Comparison of ENCODE assay signal across 11 cellular contexts in genomic region chr16:56938664-56939513, GRCh38. TPM values are rescaled to one million over a fixed set of nuclear protein-coding genes. Genes with fewer than 3 reads are reported as not detected.
DNase-seq lines count a peak whose midpoint lies in the region; ATAC-seq and TF ChIP-seq lines count a peak whose summit lies in the region.
"Had no signal": no experiment of that assay in that cellular context is flagged by ENCODE, and none has a peak within 500 bp of the region (broad histone marks: within the 10 kb centered on the region; RNA-seq: fewer than 3 reads in every experiment).

No MANE protein-coding gene starts in this region.

- intact Hi-C loops in spleen (cut with DNase I; ENCODE audit: low total_unique reads) = no loop called here

- TF ChIP-seq POLR2A in spleen (IDR thresholded peaks at IDR 0.05) (no peak), gastroesophageal sphincter (IDR thresholded peaks at IDR 0.05) (no peak)

- peaks cover 89% of the 10 kb centered on the region for H3K36me3 Mint-ChIP-seq in activated naive CD8-positive, alpha-beta T cell treated with anti-CD3 and anti-CD28 coated beads for 36 hours

- peak overlapping the region; percentile 85 for H3K27ac ChIP-seq in KOPT-K1 (ENCODE audit: low read depth, low read length, poor library complexity, severe bottlenecking)
- H3K27ac ChIP-seq in spleen = peak overlapping the region in 5 of 8 donors; percentile 31 to 81 (median 57)
- H3K27ac ChIP-seq in gastroesophageal sphincter = no peak overlapping the region
- H3K27ac ChIP-seq: HL-60 had no signal

- 69 to 78% (median 73%) methylated on average over 8 of the region's 8 CpGs for WGBS in spleen, 5 donors
- WGBS in gastroesophageal sphincter (ENCODE audit: low coverage in 1 of 2), 2 donors = 78 to 82% methylated on average over 7 to 8 of the region's 8 CpGs

- no peaks in the 10 kb centered on the region for H3K9me3 ChIP-seq in KOPT-K1 (ENCODE audit: insufficient read depth, low read length, poor library complexity, severe bottlenecking)
- no peaks in the 10 kb centered on the region for H3K9me3 ChIP-seq in spleen
- H3K9me3 ChIP-seq in gastroesophageal sphincter = no peaks in the 10 kb centered on the region

- no peaks in the 10 kb centered on the region for H3K27me3 Mint-ChIP-seq in activated naive CD8-positive, alpha-beta T cell treated with anti-CD3 and anti-CD28 coated beads for 36 hours

- H3K27me3 ChIP-seq in spleen (replicated peaks in 1 of 7) (no peaks in the 10 kb centered on the region), gastroesophageal sphincter (no peaks in the 10 kb centered on the region)

- peak overlapping the region; percentile 73 for H3K4me3 Mint-ChIP-seq in activated naive CD8-positive, alpha-beta T cell treated with anti-CD3 and anti-CD28 coated beads for 36 hours

- peak; percentile 35 for DNase-seq in NCI-H1105 treated with DMSO at 0.1 percent for 48 hours (lab: John Stamatoyannopoulos, UW)
- DNase-seq in NCI-H1105 (lab: John Stamatoyannopoulos, UW) = no peak
- DNase-seq in activated naive CD8-positive, alpha-beta T cell treated with anti-CD3 and anti-CD28 coated beads for 36 hours = peak; percentile 61
- DNase-seq in spleen = peak; percentile 45
- no peak for DNase-seq in epidermal melanocyte (ENCODE audit: insufficient read length, low spot score)
- DNase-seq in hepatic stellate cell (ENCODE audit: low spot score) = no peak
- DNase-seq: ACHN, OCI-M1 had no signal

- ATAC-seq in gastroesophageal sphincter = no peak

- H3K4me1 Mint-ChIP-seq in activated naive CD8-positive, alpha-beta T cell treated with anti-CD3 and anti-CD28 coated beads for 36 hours = peaks cover 89% of the 10 kb centered on the region

- H3K36me3 ChIP-seq in KOPT-K1 (ENCODE audit: insufficient read depth, low read length) = peaks cover 97% of the 10 kb centered on the region
- H3K36me3 ChIP-seq in spleen = peaks cover 10 to 97% (median 87%) of the 10 kb centered on the region in 6 donors
- H3K36me3 ChIP-seq in gastroesophageal sphincter = peaks cover 21 to 89% of the 10 kb centered on the region in 2 donors

- no peak for TF ChIP-seq EP300 in gastroesophageal sphincter (IDR thresholded peaks at IDR 0.05)

- TF ChIP-seq CTCF in spleen (IDR thresholded peaks at IDR 0.05 in 8 of 11, conservative IDR thresholded peaks at IDR 0.05 in 3 of 11) (no peak), gastroesophageal sphincter (IDR thresholded peaks at IDR 0.05) (no peak)

- H3K27ac Mint-ChIP-seq in activated naive CD8-positive, alpha-beta T cell treated with anti-CD3 and anti-CD28 coated beads for 36 hours = peak overlapping the region; percentile 97

- H3K4me3 ChIP-seq in spleen (peak overlapping the region in 1 of 8 donors; percentile 82), gastroesophageal sphincter (no peak overlapping the region)

- H3K9me3 Mint-ChIP-seq in activated naive CD8-positive, alpha-beta T cell treated with anti-CD3 and anti-CD28 coated beads for 36 hours = no peaks in the 10 kb centered on the region

- H3K4me1 ChIP-seq in spleen = peaks cover 30 to 99% (median 81%) of the 10 kb centered on the region in 6 donors
- peaks cover 5 to 52% (median 13%) of the 10 kb centered on the region in 3 donors for H3K4me1 ChIP-seq in gastroesophageal sphincter

RNA-seq across cellular contexts. Expression of gene HERPUD1, which starts 6.9 kb away (rescaled TPM):
- 100 to 1,000 TPM; 143 to 149 TPM for total RNA-seq in activated naive CD8-positive, alpha-beta T cell treated with anti-CD3 and anti-CD28 coated beads for 36 hours
- total RNA-seq in spleen (100 to 1,000 TPM; 162 to 370 (median 205) TPM), gastroesophageal sphincter (10 to 100 TPM; 41.2 to 87.5 (median 79.1) TPM)
- 100 to 1,000 TPM in 1 of 3 donors, 10 to 100 TPM in 2; 84.1 to 105 (median 92.5) TPM for polyA plus RNA-seq in spleen

RNA-seq across cellular contexts. Expression of gene CETP, which starts 22.9 kb away (rescaled TPM):
- under 1 TPM in 1 of 2 experiments, not detected in 1; 0.12 TPM for total RNA-seq in activated naive CD8-positive, alpha-beta T cell treated with anti-CD3 and anti-CD28 coated beads for 36 hours
- total RNA-seq in spleen (10 to 100 TPM; 15.4 to 73.8 (median 34.5) TPM), gastroesophageal sphincter (1 to 10 TPM in 1 of 4 donors, not detected in 3; 1.6 TPM)
- 10 to 100 TPM in 1 of 3 donors, 1 to 10 TPM in 2; 7.6 to 13.8 (median 9.8) TPM for polyA plus RNA-seq in spleen

RNA-seq across cellular contexts. Expression of gene NLRC5, which starts 50.5 kb away (rescaled TPM):
- 100 to 1,000 TPM; 142 to 151 TPM for total RNA-seq in activated naive CD8-positive, alpha-beta T cell treated with anti-CD3 and anti-CD28 coated beads for 36 hours
- total RNA-seq in spleen (100 to 1,000 TPM; 206 to 401 (median 237) TPM), gastroesophageal sphincter (10 to 100 TPM; 11.1 to 39.7 (median 16.3) TPM)
- polyA plus RNA-seq in spleen = 100 to 1,000 TPM in 2 of 3 donors, 10 to 100 TPM in 1; 52.0 to 175 (median 161) TPM

Comparison
In these comparisons a context has a peak if more than half of its experiments do, and no peak if none do; other contexts are left out.
1. DNase-seq: peak in NCI-H1105 treated with DMSO at 0.1 percent for 48 hours (single experiment), activated naive CD8-positive, alpha-beta T cell treated with anti-CD3 and anti-CD28 coated beads for 36 hours (single experiment) and spleen (single experiment); none in NCI-H1105 (single experiment), epidermal melanocyte (single experiment) and hepatic stellate cell (single experiment).
2. H3K27ac ChIP-seq: peak in KOPT-K1 (single experiment) and spleen (5 of 8); none in gastroesophageal sphincter (0 of 4).
3. RNA of gene CETP, which starts 22.9 kb away (total RNA-seq): 15.4 to 73.8 TPM in spleen; 0.12 TPM in activated naive CD8-positive, alpha-beta T cell treated with anti-CD3 and anti-CD28 coated beads for 36 hours and 1.6 TPM in gastroesophageal sphincter; every median in the first group is over 4 times any median in the second.